8 cellular contexts compared by ENCODE assay signal in genomic region chrX:47482512-47483309, GRCh38. TPM values are rescaled to one million over a fixed set of nuclear protein-coding genes. Genes with fewer than 3 reads are reported as not detected.
A peak's percentile ranks its signal among the peaks of the same experiment; 100 is the strongest.
DNase-seq lines count a peak whose midpoint lies in the region; ATAC-seq and TF ChIP-seq lines count a peak whose summit lies in the region.

Gene ZNF41 (minus strand): TSS chrX:47483222. CDS start chrX:47467481, 15,741 bp downstream.

- peak; percentile 93 for ATAC-seq in HG02759 (IDR thresholded peaks at IDR 0.05; ENCODE audit: unreplicated experiment)
- ATAC-seq in activated naive CD8-positive, alpha-beta T cell treated with anti-CD3 and anti-CD28 coated beads, Interleukin-2, amount 10 ng/mL, durations not matched to agents 7 days and 5 days (ENCODE audit: low read depth) = peak; percentile 87

- POLR2A ChIA-PET in activated naive CD8-positive, alpha-beta T cell treated with anti-CD3 and anti-CD28 coated beads, Interleukin-2, amount 10 ng/mL, durations not matched to agents 7 days and 5 days (lab: Charles Lee) = no interaction called here

- H3K4me1 Mint-ChIP-seq in activated naive CD8-positive, alpha-beta T cell treated with anti-CD3 and anti-CD28 coated beads, Interleukin-2, amount 10 ng/mL, durations not matched to agents 7 days and 5 days = peaks cover 19% of the 10 kb centered on the region

- peak within 1 kb of the TSS; percentile 91 for H3K4me3 Mint-ChIP-seq in activated naive CD8-positive, alpha-beta T cell treated with anti-CD3 and anti-CD28 coated beads, Interleukin-2, amount 10 ng/mL, durations not matched to agents 7 days and 5 days

- peak within 1 kb of the TSS; percentile 72 for H3K18ac ChIP-seq in trophoblast cell (ENCODE audit: low read length)

- H3K9me2 ChIP-seq in SU-DHL-6 (replicated peaks; ENCODE audit: insufficient read depth, low read length) = no peaks in the 10 kb centered on the region

- no peaks in the 10 kb centered on the region for H3K4me1 ChIP-seq in cardiac muscle cell (ENCODE audit: low read depth)
- peaks cover 0 to 2% of the 10 kb centered on the region in 2 experiments for H3K4me1 ChIP-seq in trophoblast cell (ENCODE audit: control insufficient read depth in 1 of 2, insufficient read depth in 2 of 2, low read length in 2 of 2)
- H3K4me1 ChIP-seq in tibial nerve = peaks cover 0 to 9% (median 2%) of the 10 kb centered on the region in 4 donors

- H3K79me2 ChIP-seq in SU-DHL-6 (ENCODE audit: insufficient read depth, low read length) = peaks cover 43% of the 10 kb centered on the region
- peaks cover 2% of the 10 kb centered on the region for H3K79me2 ChIP-seq in trophoblast cell (ENCODE audit: control insufficient read depth, insufficient read depth, low read length, poor library complexity)

- H3K79me1 ChIP-seq in trophoblast cell (ENCODE audit: low read length) = peaks cover 6% of the 10 kb centered on the region

- H4K12ac ChIP-seq in trophoblast cell (ENCODE audit: low read depth, low read length) = peak within 1 kb of the TSS; percentile 100

- H3K14ac ChIP-seq in trophoblast cell (ENCODE audit: low read length) = peak within 1 kb of the TSS; percentile 96

- H2AK5ac ChIP-seq in trophoblast cell (ENCODE audit: low read length) = no peak within 1 kb of the TSS

- DNase-seq in GM12865 (ENCODE audit: low read depth) (peak; percentile 92), NCI-H128 (lab: John Stamatoyannopoulos, UW; ENCODE audit: unreplicated experiment) (peak; percentile 75), cardiac muscle cell (ENCODE audit: low read depth in 1 of 2, low spot score in 1 of 2) (peak; percentile 77 to 83), trophoblast cell (peak; percentile 72 to 81), tibial nerve (ENCODE audit: low spot score in 2 of 2) (peak; percentile 34 to 49)
- peak; percentile 72 for DNase-seq in activated naive CD8-positive, alpha-beta T cell treated with anti-CD3 and anti-CD28 coated beads, Interleukin-2, amount 10 ng/mL, durations not matched to agents 7 days and 5 days

- H3K27ac ChIP-seq in SU-DHL-6 (ENCODE audit: low read depth, low read length) = peak within 1 kb of the TSS; percentile 74
- H3K27ac ChIP-seq in cardiac muscle cell = peak within 1 kb of the TSS; percentile 96
- H3K27ac ChIP-seq in trophoblast cell (ENCODE audit: low read depth, low read length) = peak within 1 kb of the TSS; percentile 93
- peak within 1 kb of the TSS; percentile 83 to 97 (median 94) for H3K27ac ChIP-seq in tibial nerve

- peak in 1 of 2 donors; percentile 62 for TF ChIP-seq EP300 in tibial nerve (IDR thresholded peaks at IDR 0.05)

- peak within 1 kb of the TSS; percentile 95 for H2BK120ac ChIP-seq in trophoblast cell (ENCODE audit: insufficient read depth, low read length, poor library complexity)

- H3K9ac ChIP-seq in SU-DHL-6 (ENCODE audit: low read length) (peak within 1 kb of the TSS; percentile 77), trophoblast cell (ENCODE audit: low read length) (peak within 1 kb of the TSS; percentile 96)

- H3K4me3 ChIP-seq in GM12865 (ENCODE audit: low read depth, low read length) (peak within 1 kb of the TSS; percentile 78), SU-DHL-6 (ENCODE audit: insufficient read depth, low read length, poor library complexity, severe bottlenecking) (peak within 1 kb of the TSS; percentile 64), cardiac muscle cell (peak within 1 kb of the TSS; percentile 66), trophoblast cell (ENCODE audit: low read depth, low read length) (peak within 1 kb of the TSS; percentile 82), tibial nerve (peak within 1 kb of the TSS; percentile 49 to 86 (median 64))

- H4K20me1 ChIP-seq in SU-DHL-6 (ENCODE audit: low read depth, low read length) = no peaks in the 10 kb centered on the region

- WGBS in trophoblast cell (ENCODE audit: extremely low coverage, insufficient coverage, insufficient read length) = no CpG with 5 or more reads among the region's 77 CpGs
- 0 to 46% methylated on average over 3 to 58 of the region's 77 CpGs for WGBS in tibial nerve, 2 donors

- peak within 1 kb of the TSS; percentile 82 for H3K4me2 ChIP-seq in SU-DHL-6 (ENCODE audit: low read depth, low read length, poor library complexity, severe bottlenecking)
- peak within 1 kb of the TSS; percentile 94 for H3K4me2 ChIP-seq in trophoblast cell (ENCODE audit: low read length)

- peak within 1 kb of the TSS; percentile 95 for H3K27ac Mint-ChIP-seq in activated naive CD8-positive, alpha-beta T cell treated with anti-CD3 and anti-CD28 coated beads, Interleukin-2, amount 10 ng/mL, durations not matched to agents 7 days and 5 days

- H3K9me3 ChIP-seq in SU-DHL-6 (ENCODE audit: insufficient read depth, low read length) (no peaks in the 10 kb centered on the region), cardiac muscle cell (ENCODE audit: low read depth) (no peaks in the 10 kb centered on the region), trophoblast cell (ENCODE audit: insufficient read depth, low read depth, low read length) (no peaks in the 10 kb centered on the region), tibial nerve (no peaks in the 10 kb centered on the region)

- H3K4ac ChIP-seq in trophoblast cell (ENCODE audit: low read depth, low read length) = peak within 1 kb of the TSS; percentile 91

- no peaks in the 10 kb centered on the region for H3K27me3 Mint-ChIP-seq in activated naive CD8-positive, alpha-beta T cell treated with anti-CD3 and anti-CD28 coated beads, Interleukin-2, amount 10 ng/mL, durations not matched to agents 7 days and 5 days

- no peak within 1 kb of the TSS for H2BK12ac ChIP-seq in trophoblast cell (ENCODE audit: low read length)

- H3K27me3 ChIP-seq in SU-DHL-6 (ENCODE audit: low read length) = no peaks in the 10 kb centered on the region
- no peaks in the 10 kb centered on the region for H3K27me3 ChIP-seq in cardiac muscle cell
- H3K27me3 ChIP-seq in trophoblast cell (ENCODE audit: insufficient read depth, low read length) = no peaks in the 10 kb centered on the region
- no peaks in the 10 kb centered on the region for H3K27me3 ChIP-seq in tibial nerve

- peaks cover 3% of the 10 kb centered on the region for H3K36me3 Mint-ChIP-seq in activated naive CD8-positive, alpha-beta T cell treated with anti-CD3 and anti-CD28 coated beads, Interleukin-2, amount 10 ng/mL, durations not matched to agents 7 days and 5 days

- peak within 1 kb of the TSS; percentile 96 for H4K91ac ChIP-seq in trophoblast cell (ENCODE audit: low read depth, low read length)

- H3K9me3 Mint-ChIP-seq in activated naive CD8-positive, alpha-beta T cell treated with anti-CD3 and anti-CD28 coated beads, Interleukin-2, amount 10 ng/mL, durations not matched to agents 7 days and 5 days = no peaks in the 10 kb centered on the region

- no peak within 1 kb of the TSS for H2AFZ ChIP-seq in SU-DHL-6 (ENCODE audit: low read depth, low read length, severe bottlenecking)
- H2AFZ ChIP-seq in trophoblast cell (ENCODE audit: insufficient read depth, low read length, poor library complexity) = peak within 1 kb of the TSS; percentile 15

- H3F3A ChIP-seq in SU-DHL-6 (ENCODE audit: insufficient read depth) = peaks cover 15% of the 10 kb centered on the region

- peak within 1 kb of the TSS; percentile 93 for H2BK5ac ChIP-seq in trophoblast cell (ENCODE audit: low read depth, low read length, poor library complexity)

- no peaks in the 10 kb centered on the region for H3K36me3 ChIP-seq in SU-DHL-6 (ENCODE audit: low read length)
- no peaks in the 10 kb centered on the region for H3K36me3 ChIP-seq in cardiac muscle cell
- H3K36me3 ChIP-seq in trophoblast cell (ENCODE audit: control insufficient read depth in 1 of 2, insufficient read depth in 2 of 2, low read length in 2 of 2) = no peaks in the 10 kb centered on the region
- H3K36me3 ChIP-seq in tibial nerve = no peaks in the 10 kb centered on the region

- H3K23ac ChIP-seq in trophoblast cell (ENCODE audit: low read length) = no peak within 1 kb of the TSS

- H4K8ac ChIP-seq in trophoblast cell (ENCODE audit: low read depth, low read length) = peak within 1 kb of the TSS; percentile 86

- TF ChIP-seq POLR2A in tibial nerve (IDR thresholded peaks at IDR 0.05) = peak in 1 of 2 donors; percentile 30

- TF ChIP-seq CTCF in GM12865 (IDR thresholded peaks at IDR 0.05; ENCODE audit: insufficient read depth, low read depth, low read length, missing control alignments) (no peak), SU-DHL-6 (IDR thresholded peaks at IDR 0.05; ENCODE audit: insufficient read depth, low read length, poor library complexity, severe bottlenecking) (no peak), cardiac muscle cell (IDR thresholded peaks at IDR 0.05; ENCODE audit: low read depth, low read length) (no peak), tibial nerve (IDR thresholded peaks at IDR 0.05) (no peak)

RNA-seq across cellular contexts. Expression of gene ZNF41, which starts in this region (rescaled TPM):
- 10 to 100 TPM; 11.2 to 13.5 TPM for total RNA-seq in activated naive CD8-positive, alpha-beta T cell treated with anti-CD3 and anti-CD28 coated beads, Interleukin-2, amount 10 ng/mL, durations not matched to agents 7 days and 5 days
- total RNA-seq in cardiac muscle cell (5.4 and 5.6 TPM in 2 replicates), tibial nerve (1 to 10 TPM; 6.9 to 9.8 (median 7.8) TPM)
- 4.4 and 4.5 TPM in 2 replicates for polyA plus RNA-seq in cardiac muscle cell
- polyA plus RNA-seq in trophoblast cell (2013) = 3.0 and 3.5 TPM in 2 replicates

Comparison
In these comparisons a context has a peak if more than half of its experiments do, and no peak if none do; other contexts are left out.
1. Peak in every context shown above with its lines: DNase-seq, ATAC-seq, H3K4me3 ChIP-seq and H3K27ac ChIP-seq.
2. DNase-seq: peak in every context shown above with its lines; median percentile 92 in GM12865; 80 in cardiac muscle cell; 76 in trophoblast cell; 75 in NCI-H128; 72 in activated naive CD8-positive, alpha-beta T cell treated with anti-CD3 and anti-CD28 coated beads, Interleukin-2, amount 10 ng/mL, durations not matched to agents 7 days and 5 days; 42 in tibial nerve.